In the genomic region with DNA sequence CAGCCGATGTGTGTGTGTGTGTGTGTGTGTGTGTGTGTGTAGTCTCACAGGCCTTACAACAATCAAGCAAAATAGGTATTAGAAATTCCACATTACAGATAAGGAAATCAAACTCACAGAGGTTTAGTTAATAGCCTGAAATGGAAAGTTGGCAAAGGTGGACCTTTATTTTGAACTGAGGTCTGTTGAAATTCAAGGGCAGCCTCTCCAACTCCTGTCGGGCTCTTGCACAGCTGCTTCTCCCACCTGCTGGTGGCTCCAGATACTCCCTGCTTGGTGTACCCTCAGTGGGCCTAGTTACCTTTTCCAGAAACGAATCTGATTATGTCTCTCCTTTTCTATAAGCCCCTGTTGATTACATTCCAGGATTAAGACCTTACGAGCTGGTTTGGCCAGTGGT, we compare ENCODE assay signal across 15 cellular contexts.
"Had no signal": no experiment of that assay in that cellular context is flagged by ENCODE, and none has a peak within 500 bp of the region (broad histone marks: within the 10 kb centered on the region; RNA-seq: fewer than 3 reads in every experiment).

No MANE protein-coding gene starts in this region.

- FAIRE-seq: urothelium cell line had no signal

- DNase-seq: activated CD4-positive, alpha-beta T cell treated with anti-CD3 and anti-CD28 coated beads, Interleukin-2, amount 10 ng/mL, durations not matched to agents 7 days and 5 days; activated CD4-positive, CD25-positive, alpha-beta regulatory T cell; activated CD8-positive, alpha-beta memory T cell treated with anti-CD3 and anti-CD28 coated beads for 24 hours; activated naive CD4-positive, alpha-beta T cell treated with anti-CD3 and anti-CD28 coated beads for 36 hours; caudate nucleus; effector CD8-positive, alpha-beta T cell; hypothalamus; kidney glomerular epithelial cell; retina; stimulated activated CD4-positive, alpha-beta T cell treated with anti-CD3 and anti-CD28 coated beads, Interleukin-4, amount 100 ng/mL, for 4 hours; stimulated activated naive CD8-positive, alpha-beta T cell treated with anti-CD3 and anti-CD28 coated beads, Interleukin-15, amount 100 ng/mL, for 72 hours; T-helper 1 cell had no signal

- H3K27ac ChIP-seq: coronary artery, skin epidermis had no signal

- H3K4me3 ChIP-seq: coronary artery, skin epidermis had no signal

- ATAC-seq: stimulated activated naive CD8-positive, alpha-beta T cell treated with anti-CD3 and anti-CD28 coated beads, Interleukin-15, amount 100 ng/mL, for 72 hours had no signal
